ENCODE assay signal across 13 cellular contexts in genomic region chr6:169112483-169113320, GRCh38.
DNase-seq lines count a peak whose midpoint lies in the region; ATAC-seq and TF ChIP-seq lines count a peak whose summit lies in the region.
"Had no signal": no experiment of that assay in that cellular context is flagged by ENCODE, and none has a peak within 500 bp of the region (broad histone marks: within the 10 kb centered on the region; RNA-seq: fewer than 3 reads in every experiment).

No MANE protein-coding gene starts in this region.

- H3K27ac ChIP-seq in coronary artery (no peak overlapping the region), substantia nigra (ENCODE audit: low read depth, low read length, poor library complexity, severe bottlenecking) (no peak overlapping the region)
- H3K27ac ChIP-seq: Peyer's patch had no signal

- H3K27ac Mint-ChIP-seq in activated naive CD4-positive, alpha-beta T cell treated with anti-CD3 and anti-CD28 coated beads, Interleukin-2, amount 50 U/mL, for 72 hours, result peak overlapping the region in 1 of 2 donors; percentile 44
- H3K27ac Mint-ChIP-seq: activated B cell treated with CpG ODN at 0.5 μM for 24 hours had no signal

- no peak overlapping the region for H3K4me3 ChIP-seq in coronary artery
- H3K4me3 ChIP-seq: Peyer's patch had no signal

- peaks cover 0 to 5% of the 10 kb centered on the region in 2 donors for H3K36me3 Mint-ChIP-seq in activated naive CD4-positive, alpha-beta T cell treated with anti-CD3 and anti-CD28 coated beads, Interleukin-2, amount 50 U/mL, for 72 hours

- in situ Hi-C loops in G401 (cut with HindIII; ENCODE audit: low sequenced_read_pairs), result no loop called here

- ATAC-seq in activated naive CD4-positive, alpha-beta T cell treated with anti-CD3 and anti-CD28 coated beads, Interleukin-2, amount 50 U/mL, for 72 hours, result peak; percentile 57 to 94
- ATAC-seq in HG02970 (IDR thresholded peaks at IDR 0.05; ENCODE audit: low FRiP score, unreplicated experiment), result peak; percentile 47
- peak; percentile 49 for ATAC-seq in stimulated activated naive CD8-positive, alpha-beta T cell treated with anti-CD3 and anti-CD28 coated beads, Interleukin-15, Interleukin-2, amounts not matched to agents 100 U/mL and 50 U/mL, for 24 hours

- no peak for TF ChIP-seq CTCF in coronary artery (IDR thresholded peaks at IDR 0.05)

- H3K9me3 Mint-ChIP-seq in activated naive CD4-positive, alpha-beta T cell treated with anti-CD3 and anti-CD28 coated beads, Interleukin-2, amount 50 U/mL, for 72 hours, result peaks cover 8 to 10% of the 10 kb centered on the region in 2 donors

- DNase-seq in activated naive CD4-positive, alpha-beta T cell treated with anti-CD3 and anti-CD28 coated beads, Interleukin-2, amount 50 U/mL, for 72 hours (ENCODE audit: low spot score in 2 of 2), result no peak
- no peak for DNase-seq in activated naive CD4-positive, alpha-beta T cell treated with Interleukin-2 at 50 U/mL for 16 hours
- peak; percentile 99 for DNase-seq in MV-4-11 (lab: John Stamatoyannopoulos, UW)
- DNase-seq in stimulated activated naive CD8-positive, alpha-beta T cell treated with anti-CD3 and anti-CD28 coated beads, Interleukin-15, Interleukin-2, amounts not matched to agents 100 U/mL and 50 U/mL, for 24 hours, result no peak
- DNase-seq in coronary artery (ENCODE audit: low spot score), result no peak
- no peak for DNase-seq in G401 (ENCODE audit: low spot score)
- no peak for DNase-seq in substantia nigra (lab: John Stamatoyannopoulos, UW)
- DNase-seq: activated B cell treated with CpG ODN at 0.5 μM for 24 hours; activated naive CD4-positive, alpha-beta T cell treated with anti-CD3 and anti-CD28 coated beads, Interleukin-2, amount 50 U/mL, for 16 hours; head of caudate nucleus; NCI-H1092; Peyer's patch had no signal
